ENCODE assay signal across 8 cellular contexts in genomic region chr1:248873409-248873992, GRCh38. TPM values are rescaled to one million over a fixed set of nuclear protein-coding genes. Genes with fewer than 3 reads are reported as not detected.
DNase-seq lines count a peak whose midpoint lies in the region; ATAC-seq and TF ChIP-seq lines count a peak whose summit lies in the region.

No MANE protein-coding gene starts in this region.

- peaks cover 3% of the 10 kb centered on the region for H3K27me3 Mint-ChIP-seq in activated naive CD4-positive, alpha-beta T cell treated with anti-CD3 and anti-CD28 coated beads, Interleukin-2, amount 50 U/mL, for 24 hours
- peaks cover 24% of the 10 kb centered on the region for H3K27me3 Mint-ChIP-seq in glutamatergic neuron (ENCODE audit: unreplicated experiment)

- H3K27ac ChIP-seq in osteoblast (ENCODE audit: low read depth, low read length), result peak overlapping the region; percentile 94
- H3K27ac ChIP-seq in thoracic aorta, result peak overlapping the region; percentile 93 to 98

- H3K36me3 Mint-ChIP-seq in activated naive CD4-positive, alpha-beta T cell treated with anti-CD3 and anti-CD28 coated beads, Interleukin-2, amount 50 U/mL, for 24 hours, result no peaks in the 10 kb centered on the region
- no peaks in the 10 kb centered on the region for H3K36me3 Mint-ChIP-seq in glutamatergic neuron (ENCODE audit: unreplicated experiment)

- H3K4me1 ChIP-seq in osteoblast (ENCODE audit: insufficient read depth, low read length), result no peaks in the 10 kb centered on the region
- H3K4me1 ChIP-seq in thoracic aorta (ENCODE audit: control insufficient read depth in 1 of 2, low read depth in 2 of 2), result no peaks in the 10 kb centered on the region

- peak overlapping the region; percentile 99 for H3K27ac Mint-ChIP-seq in activated naive CD4-positive, alpha-beta T cell treated with anti-CD3 and anti-CD28 coated beads, Interleukin-2, amount 50 U/mL, for 24 hours
- peak overlapping the region; percentile 96 for H3K27ac Mint-ChIP-seq in glutamatergic neuron (ENCODE audit: unreplicated experiment)

- TF ChIP-seq CTCF in NB4 (IDR thresholded peaks at IDR 0.05; ENCODE audit: low read depth, low read length), result no peak
- no peak for TF ChIP-seq CTCF in glutamatergic neuron (IDR thresholded peaks at IDR 0.05; ENCODE audit: partially characterized antibody, unreplicated experiment)
- no peak for TF ChIP-seq CTCF in osteoblast (IDR thresholded peaks at IDR 0.05; ENCODE audit: extremely low read depth, low read depth, low read length)
- TF ChIP-seq CTCF in thoracic aorta (IDR thresholded peaks at IDR 0.05), result no peak

- H3K9me3 ChIP-seq in osteoblast (ENCODE audit: low read depth, low read length), result no peaks in the 10 kb centered on the region
- no peaks in the 10 kb centered on the region for H3K9me3 ChIP-seq in thoracic aorta

- H3K4me1 Mint-ChIP-seq in activated naive CD4-positive, alpha-beta T cell treated with anti-CD3 and anti-CD28 coated beads, Interleukin-2, amount 50 U/mL, for 24 hours, result peaks cover 34% of the 10 kb centered on the region
- H3K4me1 Mint-ChIP-seq in glutamatergic neuron (ENCODE audit: low read depth, unreplicated experiment), result no peaks in the 10 kb centered on the region

- ATAC-seq in HG02571 (IDR thresholded peaks at IDR 0.05; ENCODE audit: unreplicated experiment) (peak; percentile 75), thoracic aorta (ENCODE audit: insufficient number of reproducible peaks, low FRiP score, low read depth) (peak; percentile 76)

- DNase-seq in GM04503 (ENCODE audit: low read depth), result peak; percentile 80
- DNase-seq in NB4 (ENCODE audit: low read depth), result peak; percentile 94
- DNase-seq in SK-N-DZ (ENCODE audit: low spot score), result peak; percentile 97
- DNase-seq in glutamatergic neuron, result peak; percentile 96
- DNase-seq in osteoblast (ENCODE audit: insufficient read length, low spot score, missing footprints), result peak; percentile 92
- DNase-seq in thoracic aorta (ENCODE audit: low spot score), result peak; percentile 73

- peak overlapping the region; percentile 82 for H3K4me3 ChIP-seq in NB4 (ENCODE audit: low read depth, low read length)
- H3K4me3 ChIP-seq in osteoblast (ENCODE audit: insufficient read depth, low read length), result peak overlapping the region; percentile 75
- H3K4me3 ChIP-seq in thoracic aorta, result peak overlapping the region; percentile 69

- H3K27me3 ChIP-seq in osteoblast (ENCODE audit: insufficient read depth, low read length), result no peaks in the 10 kb centered on the region
- no peaks in the 10 kb centered on the region for H3K27me3 ChIP-seq in thoracic aorta (replicated peaks; ENCODE audit: insufficient read depth)

- peak overlapping the region; percentile 98 for H2AFZ ChIP-seq in osteoblast (ENCODE audit: low read length)

- H3K4me2 ChIP-seq in osteoblast (ENCODE audit: insufficient read depth, low read length), result peak overlapping the region; percentile 95

- no peaks in the 10 kb centered on the region for H4K20me1 ChIP-seq in osteoblast (ENCODE audit: insufficient read depth, low read length)

- no peaks in the 10 kb centered on the region for H3K9me3 Mint-ChIP-seq in activated naive CD4-positive, alpha-beta T cell treated with anti-CD3 and anti-CD28 coated beads, Interleukin-2, amount 50 U/mL, for 24 hours
- H3K9me3 Mint-ChIP-seq in glutamatergic neuron (ENCODE audit: unreplicated experiment), result peaks cover 22% of the 10 kb centered on the region

- H3K79me2 ChIP-seq in osteoblast (ENCODE audit: insufficient read depth, low read length), result no peaks in the 10 kb centered on the region

- no peaks in the 10 kb centered on the region for H3K36me3 ChIP-seq in osteoblast (ENCODE audit: insufficient read depth, low read length)
- no peaks in the 10 kb centered on the region for H3K36me3 ChIP-seq in thoracic aorta

- peak; percentile 57 for TF ChIP-seq POLR2A in NB4 (IDR thresholded peaks at IDR 0.05; ENCODE audit: extremely low read depth, insufficient read length)

- peak overlapping the region; percentile 94 for H3K4me3 Mint-ChIP-seq in activated naive CD4-positive, alpha-beta T cell treated with anti-CD3 and anti-CD28 coated beads, Interleukin-2, amount 50 U/mL, for 24 hours
- peak overlapping the region; percentile 98 for H3K4me3 Mint-ChIP-seq in glutamatergic neuron (ENCODE audit: unreplicated experiment)

RNA-seq across cellular contexts. Expression of gene ZNF692, which starts 14.6 kb away (rescaled TPM):
- polyA plus RNA-seq in SK-N-DZ (2014; cell fraction: cytosol; rRNA removed), result 62.9 and 67.6 TPM in 2 replicates
- polyA plus RNA-seq in SK-N-DZ (2014; cell fraction: nucleus; rRNA removed), result 647 and 744 TPM in 2 replicates
- total RNA-seq in glutamatergic neuron (ENCODE audit: unreplicated experiment) (60.2 TPM), osteoblast (9.1 and 12.3 TPM in 2 replicates), thoracic aorta (10 to 100 TPM; 21.1 to 35.3 TPM)

RNA-seq across cellular contexts. Expression of gene PGBD2, which starts 32.5 kb away (rescaled TPM):
- polyA plus RNA-seq in SK-N-DZ (2014; cell fraction: cytosol; rRNA removed), result 5.9 and 8.3 TPM in 2 replicates
- 10.7 and 13.3 TPM in 2 replicates for polyA plus RNA-seq in SK-N-DZ (2014; cell fraction: nucleus; rRNA removed)
- total RNA-seq in glutamatergic neuron (ENCODE audit: unreplicated experiment), result 11.5 TPM
- 4.3 and 4.7 TPM in 2 replicates for total RNA-seq in osteoblast
- total RNA-seq in thoracic aorta, result 1 to 10 TPM; 6.5 to 7.1 TPM

RNA-seq across cellular contexts. Expression of gene ZNF672, which starts 35.5 kb away (rescaled TPM):
- 18.8 and 21.4 TPM in 2 replicates for polyA plus RNA-seq in SK-N-DZ (2014; cell fraction: cytosol; rRNA removed)
- 13.1 and 16.4 TPM in 2 replicates for polyA plus RNA-seq in SK-N-DZ (2014; cell fraction: nucleus; rRNA removed)
- 30.5 TPM for total RNA-seq in glutamatergic neuron (ENCODE audit: unreplicated experiment)
- 15.2 and 15.3 TPM in 2 replicates for total RNA-seq in osteoblast
- 10 to 100 TPM; 33.8 to 34.2 TPM for total RNA-seq in thoracic aorta

RNA-seq across cellular contexts. Expression of gene SH3BP5L, which starts 47.8 kb away (rescaled TPM):
- polyA plus RNA-seq in SK-N-DZ (2014; cell fraction: cytosol; rRNA removed), result 24.7 and 25.2 TPM in 2 replicates
- polyA plus RNA-seq in SK-N-DZ (2014; cell fraction: nucleus; rRNA removed), result 20.2 and 23.8 TPM in 2 replicates
- total RNA-seq in glutamatergic neuron (ENCODE audit: unreplicated experiment), result 74.0 TPM
- 23.6 and 25.3 TPM in 2 replicates for total RNA-seq in osteoblast
- total RNA-seq in thoracic aorta, result 10 to 100 TPM; 22.6 to 27.4 TPM

Comparison
In these comparisons a context has a peak if more than half of its experiments do, and no peak if none do; other contexts are left out.
1. Peak in every context shown above with its lines: DNase-seq, ATAC-seq, H3K4me3 ChIP-seq and H3K27ac ChIP-seq.